Comparison of ENCODE assay signal across 8 cellular contexts in genomic region chr1:74197657-74198552, GRCh38. TPM values are rescaled to one million over a fixed set of nuclear protein-coding genes. Genes with fewer than 3 reads are reported as not detected.
DNase-seq lines count a peak whose midpoint lies in the region; ATAC-seq, FAIRE-seq and TF ChIP-seq lines count a peak whose summit lies in the region.

TSS of gene FPGT (plus strand) at chr1:74198242. CDS start at chr1:74198279, 37 bp downstream.
TSS of gene LRRIQ3 (minus strand) at chr1:74198176. CDS start at chr1:74183684, 14,492 bp downstream.

- H3K27me3 ChIP-seq in OCI-LY1 (ENCODE audit: insufficient read depth, low read length) (no peaks in the 10 kb centered on the region), endothelial cell of umbilical vein (ENCODE audit: control insufficient read depth in 2 of 2, insufficient read depth in 2 of 2, low read length in 2 of 2) (no peaks in the 10 kb centered on the region)

- no peaks in the 10 kb centered on the region for H3K9me2 ChIP-seq in OCI-LY1 (ENCODE audit: low read depth, low read length)

- H3K27me3 Mint-ChIP-seq in mesothelial cell of epicardium (ENCODE audit: low read depth): no peaks in the 10 kb centered on the region

- no peaks in the 10 kb centered on the region for H3F3A ChIP-seq in OCI-LY1 (ENCODE audit: insufficient read depth, low read length)

- peak within 1 kb of the TSS; percentile 89 for H3K4me3 Mint-ChIP-seq in mesothelial cell of epicardium

- H3K9me3 Mint-ChIP-seq in mesothelial cell of epicardium: no peaks in the 10 kb centered on the region

- H3K9me1 ChIP-seq in endothelial cell of umbilical vein (replicated peaks; ENCODE audit: control insufficient read depth, extremely low read depth, insufficient read depth, low read length): no peaks in the 10 kb centered on the region

- TF ChIP-seq POLR2A in endothelial cell of umbilical vein (IDR thresholded peaks at IDR 0.05; ENCODE audit: low read depth, low read length): peak; percentile 95

- peak; percentile 96 for ATAC-seq in GM21526 (IDR thresholded peaks at IDR 0.05; ENCODE audit: low FRiP score, unreplicated experiment)

- peak within 1 kb of the TSS; percentile 81 for H3K9ac ChIP-seq in OCI-LY1 (ENCODE audit: low read length)
- peak within 1 kb of the TSS; percentile 95 for H3K9ac ChIP-seq in endothelial cell of umbilical vein (replicated peaks; ENCODE audit: extremely low read depth, insufficient read depth, low read length)

- dilution Hi-C loops in endothelial cell of umbilical vein (cut with MboI; ENCODE audit: extremely low pct_ligation_motif_present, low sequenced_read_pairs): no loop called here

- intact Hi-C loops in endothelial cell of umbilical vein (cut with micrococcal nuclease): loop anchor here (10.0 kb wide), 2 partner anchors 537 to 1913 kb away; partner anchors contain the start of genes CRYZ, NEGR1 and TYW3

- DNase-seq in DMS 273 (lab: John Stamatoyannopoulos, UW; ENCODE audit: unreplicated experiment) (peak; percentile 98), HuH-7 (ENCODE audit: low spot score) (peak; percentile 82), activated T-cell treated with anti-CD3 and anti-CD28 coated beads for 1 hour (ENCODE audit: low read depth) (peak; percentile 97), endothelial cell of umbilical vein (ENCODE audit: low read depth, low spot score) (peak; percentile 98), mesothelial cell of epicardium (ENCODE audit: low spot score in 2 of 2, unreplicated experiment in 2 of 2) (peak; percentile 90 to 99)
- DNase-seq in stimulated activated CD8-positive, alpha-beta memory T cell treated with anti-CD3 and anti-CD28 coated beads, Interleukin-15, amount 100 ng/mL, for 4 hours (ENCODE audit: low read depth in 2 of 2): peak; percentile 88 to 91

- no peaks in the 10 kb centered on the region for H3K79me2 ChIP-seq in OCI-LY1 (ENCODE audit: insufficient read depth, low read length)
- no peaks in the 10 kb centered on the region for H3K79me2 ChIP-seq in endothelial cell of umbilical vein (ENCODE audit: control insufficient read depth, insufficient read depth, low read length)

- H3K36me3 Mint-ChIP-seq in mesothelial cell of epicardium: peaks cover 3% of the 10 kb centered on the region

- peak; percentile 94 for FAIRE-seq in endothelial cell of umbilical vein (lab: Jason Lieb, UNC)

- H3K4me3 ChIP-seq in OCI-LY1 (ENCODE audit: low read depth, low read length, poor library complexity, severe bottlenecking) (peak within 1 kb of the TSS; percentile 77), endothelial cell of umbilical vein (replicated peaks in 1 of 3; ENCODE audit: insufficient read depth in 1 of 3, low read depth in 1 of 3, low read length in 3 of 3) (peak within 1 kb of the TSS; percentile 67 to 91 (median 91))

- TF ChIP-seq CTCF in OCI-LY1 (IDR thresholded peaks at IDR 0.05; ENCODE audit: low read length) (no peak), endothelial cell of umbilical vein (IDR thresholded peaks at IDR 0.05; ENCODE audit: extremely low read depth in 1 of 2, insufficient read depth in 1 of 2, low read depth in 1 of 2, low read length in 2 of 2) (no peak), mesothelial cell of epicardium (IDR thresholded peaks at IDR 0.05; ENCODE audit: unreplicated experiment) (no peak)

- peaks cover 7% of the 10 kb centered on the region for H3K4me1 Mint-ChIP-seq in mesothelial cell of epicardium

- no peaks in the 10 kb centered on the region for H3K9me3 ChIP-seq in OCI-LY1 (ENCODE audit: low read length)
- no peaks in the 10 kb centered on the region for H3K9me3 ChIP-seq in endothelial cell of umbilical vein (replicated peaks; ENCODE audit: control insufficient read depth, insufficient read depth, low read length)

- H3K27ac Mint-ChIP-seq in mesothelial cell of epicardium: peak within 1 kb of the TSS; percentile 93

- TSS peak; percentile 93 for BruUV-seq in endothelial cell of umbilical vein (replicated peaks; lab: Mats Ljungman, UMichigan)

- peak within 1 kb of the TSS; percentile 94 for H2AFZ ChIP-seq in OCI-LY1 (ENCODE audit: low read length)
- H2AFZ ChIP-seq in endothelial cell of umbilical vein (ENCODE audit: low read depth, low read length): peak within 1 kb of the TSS; percentile 97

- POLR2A ChIA-PET in endothelial cell of umbilical vein (lab: Charles Lee): no interaction called here

- peaks cover 18% of the 10 kb centered on the region for H3K4me1 ChIP-seq in OCI-LY1 (ENCODE audit: insufficient read depth, low read length, severe bottlenecking)
- H3K4me1 ChIP-seq in endothelial cell of umbilical vein (ENCODE audit: control insufficient read depth, extremely low read depth, insufficient read depth, low read length): peaks cover 10% of the 10 kb centered on the region

- H3K27ac ChIP-seq in OCI-LY1 (ENCODE audit: low read depth, low read length, poor library complexity, severe bottlenecking) (peak within 1 kb of the TSS; percentile 49), endothelial cell of umbilical vein (ENCODE audit: insufficient read depth, low read depth, low read length) (peak within 1 kb of the TSS; percentile 76)

- CTCF ChIA-PET in endothelial cell of umbilical vein (lab: Charles Lee): interaction anchor here (0.7 to 1.3 kb wide), 3 partner anchors 9 to 19 kb away, joined by 3 to 4 read pairs (median 3); no protein-coding TSS in a partner anchor

- H3K4me2 ChIP-seq in OCI-LY1 (ENCODE audit: low read length) (peak within 1 kb of the TSS; percentile 81), endothelial cell of umbilical vein (ENCODE audit: insufficient read depth, low read length) (peak within 1 kb of the TSS; percentile 83)

- H3K36me3 ChIP-seq in OCI-LY1 (ENCODE audit: insufficient read depth, low read length) (no peaks in the 10 kb centered on the region; the same call in 1 of the 2 replicates), endothelial cell of umbilical vein (ENCODE audit: control insufficient read depth in 2 of 2, extremely low read depth in 1 of 2, insufficient read depth in 2 of 2, low read length in 2 of 2) (no peaks in the 10 kb centered on the region)

- H4K20me1 ChIP-seq in OCI-LY1 (ENCODE audit: insufficient read depth, low read length) (no peaks in the 10 kb centered on the region), endothelial cell of umbilical vein (replicated peaks; ENCODE audit: control insufficient read depth, extremely low read depth, insufficient read depth, low read length) (no peaks in the 10 kb centered on the region)

TF ChIP-seq in endothelial cell of umbilical vein, 7 proteins besides CTCF, POLR2A, EP300 and RAD21:
- TF ChIP-seq GATA2 (IDR thresholded peaks at IDR 0.05; ENCODE audit: insufficient read depth, insufficient read length, low read depth, low read length) (no peak), MAX (IDR thresholded peaks at IDR 0.05; ENCODE audit: insufficient read depth, insufficient read length) (peak; percentile 2), JUN (IDR thresholded peaks at IDR 0.05; ENCODE audit: borderline replicate concordance, insufficient read depth, insufficient read length, low read depth) (no peak), POLR2AphosphoS5 (IDR thresholded peaks at IDR 0.05; ENCODE audit: insufficient read depth, low read depth, low read length) (peak; percentile 72), EZH2 (IDR thresholded peaks at IDR 0.05; ENCODE audit: borderline replicate concordance, low read depth, low read length, severe bottlenecking) (no peak), MYC (IDR thresholded peaks at IDR 0.05; ENCODE audit: low read depth, low read length) (no peak)

RNA-seq across cellular contexts. Expression of gene FPGT, which starts in this region (rescaled TPM):
- 10.9 and 11.1 TPM in 2 replicates for total RNA-seq in endothelial cell of umbilical vein
- 2.7 and 4.3 TPM in 2 replicates for polyA plus RNA-seq in endothelial cell of umbilical vein
- polyA plus RNA-seq in endothelial cell of umbilical vein (2011; cell fraction: cytosol; rRNA removed): 5.5 and 5.9 TPM in 2 replicates
- polyA plus RNA-seq in endothelial cell of umbilical vein (2011; cell fraction: nucleus; rRNA removed): 9.6 and 11.5 TPM in 2 replicates
- polyA plus RNA-seq in endothelial cell of umbilical vein (2012): 7.5 and 10.9 TPM in 2 replicates
- polyA minus RNA-seq in endothelial cell of umbilical vein: 4.3 and 5.8 TPM in 2 replicates
- polyA minus RNA-seq in endothelial cell of umbilical vein (2011; cell fraction: cytosol; rRNA and poly(A)+ RNA removed): 1.7 TPM
- polyA minus RNA-seq in endothelial cell of umbilical vein (2011; cell fraction: nucleus; rRNA and poly(A)+ RNA removed): 6.6 and 10.6 TPM in 2 replicates
- 13.1 to 15.5 TPM (median 14.1 TPM) in 3 replicates for total RNA-seq in mesothelial cell of epicardium

RNA-seq across cellular contexts. Expression of gene LRRIQ3, which starts in this region (rescaled TPM):
- total RNA-seq in endothelial cell of umbilical vein: 0.72 and 1.1 TPM in 2 replicates
- 0.16 and 0.21 TPM in 2 replicates for polyA plus RNA-seq in endothelial cell of umbilical vein
- polyA plus RNA-seq in endothelial cell of umbilical vein (2011; cell fraction: cytosol; rRNA removed): 0.20 and 0.31 TPM in 2 replicates
- 0.13 and 0.16 TPM in 2 replicates for polyA plus RNA-seq in endothelial cell of umbilical vein (2011; cell fraction: nucleus; rRNA removed)
- 0.10 and 0.47 TPM in 2 replicates for polyA plus RNA-seq in endothelial cell of umbilical vein (2012)
- 0.12 TPM in 1 of 2 replicates, not detected in the other for polyA minus RNA-seq in endothelial cell of umbilical vein
- polyA minus RNA-seq in endothelial cell of umbilical vein (2011; cell fraction: cytosol; rRNA and poly(A)+ RNA removed): 0.31 TPM
- 0.10 and 0.34 TPM in 2 replicates for polyA minus RNA-seq in endothelial cell of umbilical vein (2011; cell fraction: nucleus; rRNA and poly(A)+ RNA removed)
- 0.29 to 0.51 TPM (median 0.47 TPM) in 3 replicates for total RNA-seq in mesothelial cell of epicardium

Comparison
In these comparisons a context has a peak if more than half of its experiments do, and no peak if none do; other contexts are left out.
1. Peak in every context shown above with its lines: DNase-seq, ATAC-seq, H3K4me3 ChIP-seq and H3K27ac ChIP-seq.